13 cellular contexts compared by ENCODE assay signal in the genomic region with DNA sequence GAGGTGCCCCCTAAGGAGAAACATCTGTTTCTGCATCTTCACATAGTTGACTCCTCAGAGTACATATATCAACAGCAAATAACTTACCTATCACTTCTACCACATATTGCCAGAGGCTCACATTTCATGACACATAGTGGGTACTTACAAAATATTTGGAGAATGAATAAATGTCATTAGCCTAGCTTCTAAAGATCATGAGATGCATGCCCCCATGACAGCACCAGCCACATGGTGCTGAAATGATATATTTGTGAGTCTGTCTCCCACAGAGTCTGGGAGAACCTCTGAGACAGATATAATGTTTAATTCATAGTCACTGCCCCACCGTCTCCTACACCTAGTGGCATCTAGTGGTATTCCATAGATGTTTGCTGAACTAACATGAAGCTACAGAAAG.
DNase-seq lines count a peak whose midpoint lies in the region; ATAC-seq and TF ChIP-seq lines count a peak whose summit lies in the region.
"Had no signal": no experiment of that assay in that cellular context is flagged by ENCODE, and none has a peak within 500 bp of the region (broad histone marks: within the 10 kb centered on the region; RNA-seq: fewer than 3 reads in every experiment).

No MANE protein-coding gene starts in this region.

- peak; percentile 2 for TF ChIP-seq CTCF in GM12865 (IDR thresholded peaks at IDR 0.05; ENCODE audit: insufficient read depth, low read depth, low read length, missing control alignments)
- TF ChIP-seq CTCF in PC-3 (conservative IDR thresholded peaks at IDR 0.05; ENCODE audit: low read depth, low read length), result peak; percentile 43; the same call in 1 of the 2 replicates
- no peak for TF ChIP-seq CTCF in fibroblast of mammary gland (conservative IDR thresholded peaks at IDR 0.05; ENCODE audit: control insufficient read depth, insufficient read depth, low read depth, low read length)
- TF ChIP-seq CTCF in GM23338 (conservative IDR thresholded peaks at IDR 0.05; ENCODE audit: low read depth in 2 of 2), result peak in 1 of 2 experiments; percentile 36; a peak in 2 of 4 replicates

- H3K27ac ChIP-seq in PC-3 (ENCODE audit: low read length), result no peak overlapping the region
- no peak overlapping the region for H3K27ac ChIP-seq in CD4-positive, alpha-beta memory T cell (ENCODE audit: low read depth, low read length)
- H3K27ac ChIP-seq in GM23338 (ENCODE audit: low read depth), result no peak overlapping the region
- H3K27ac ChIP-seq: KMS-11 had no signal

- H3K9ac ChIP-seq in PC-3 (ENCODE audit: low read length), result no peak overlapping the region
- H3K9ac ChIP-seq: KMS-11 had no signal

- H3K36me3 ChIP-seq in PC-3 (ENCODE audit: low read depth, low read length) (no peaks in the 10 kb centered on the region), GM23338 (ENCODE audit: insufficient read depth) (no peaks in the 10 kb centered on the region)
- H3K36me3 ChIP-seq in CD4-positive, alpha-beta memory T cell (ENCODE audit: insufficient read depth, low read length), result no peaks in the 10 kb centered on the region

- H4K20me1 ChIP-seq in PC-3 (ENCODE audit: low read length) (no peaks in the 10 kb centered on the region), GM23338 (replicated peaks; ENCODE audit: insufficient read depth) (no peaks in the 10 kb centered on the region)

- no peaks in the 10 kb centered on the region for H3K79me2 ChIP-seq in PC-3 (ENCODE audit: low read length)
- no peaks in the 10 kb centered on the region for H3K79me2 ChIP-seq in GM23338 (replicated peaks; ENCODE audit: insufficient read depth)

- BruUV-seq in PC-3 (replicated peaks; lab: Mats Ljungman, UMichigan), result no TSS peak

- H3K9me2 ChIP-seq in PC-3 (replicated peaks; ENCODE audit: low read length) (no peaks in the 10 kb centered on the region), GM23338 (ENCODE audit: insufficient read depth) (peaks cover 11% of the 10 kb centered on the region)

- H3K4me3 Mint-ChIP-seq in stimulated activated naive B cell treated with anti-CD40 and anti-IgM and Interleukin-4, amounts not matched to agents 10 μg/mL and 1 μg/mL and 100 μg/mL, for 72 hours, result no peak overlapping the region
- H3K4me3 Mint-ChIP-seq in CD4-positive, alpha-beta memory T cell, result no peak overlapping the region
- no peak overlapping the region for H3K4me3 Mint-ChIP-seq in GM23338

- peaks cover 62 to 68% of the 10 kb centered on the region in 2 donors for H3K36me3 Mint-ChIP-seq in stimulated activated naive B cell treated with anti-CD40 and anti-IgM and Interleukin-4, amounts not matched to agents 10 μg/mL and 1 μg/mL and 100 μg/mL, for 72 hours
- no peaks in the 10 kb centered on the region for H3K36me3 Mint-ChIP-seq in CD4-positive, alpha-beta memory T cell
- H3K36me3 Mint-ChIP-seq in GM23338 (ENCODE audit: low read depth), result no peaks in the 10 kb centered on the region; the same call in 2 of the 3 replicates

- POLR2A ChIA-PET in PC-3 (lab: Charles Lee; ENCODE audit: unreplicated experiment), result no interaction called here
- POLR2A ChIA-PET in CD4-positive, alpha-beta memory T cell (lab: Charles Lee; ENCODE audit: partially characterized antibody), result no interaction called here

- H3K27me3 ChIP-seq in PC-3 (ENCODE audit: low read length) (no peaks in the 10 kb centered on the region), GM23338 (ENCODE audit: insufficient read depth) (no peaks in the 10 kb centered on the region)
- H3K27me3 ChIP-seq in CD4-positive, alpha-beta memory T cell (ENCODE audit: insufficient read depth, low read length), result no peaks in the 10 kb centered on the region

- ATAC-seq in PC-3 (no peak), GM23338 (no peak)
- ATAC-seq in stimulated activated naive B cell treated with anti-CD40 and anti-IgM and Interleukin-4, amounts not matched to agents 10 μg/mL and 1 μg/mL and 100 μg/mL, for 72 hours (replicated peaks), result no peak
- ATAC-seq: HepG2 had no signal

- CTCF ChIA-PET in PC-3 (lab: Charles Lee), result no interaction called here
- CTCF ChIA-PET in CD4-positive, alpha-beta memory T cell (lab: Charles Lee; ENCODE audit: partially characterized antibody), result no interaction called here

- H3K4me1 Mint-ChIP-seq in stimulated activated naive B cell treated with anti-CD40 and anti-IgM and Interleukin-4, amounts not matched to agents 10 μg/mL and 1 μg/mL and 100 μg/mL, for 72 hours, result peaks cover 24 to 36% of the 10 kb centered on the region in 2 donors
- no peaks in the 10 kb centered on the region for H3K4me1 Mint-ChIP-seq in CD4-positive, alpha-beta memory T cell
- H3K4me1 Mint-ChIP-seq in GM23338, result peaks cover 2% of the 10 kb centered on the region; the same call in 1 of the 3 replicates

- H3K4me2 ChIP-seq in PC-3 (ENCODE audit: low read length), result no peak overlapping the region
- no peak overlapping the region for H3K4me2 ChIP-seq in GM23338
- H3K4me2 ChIP-seq: KMS-11 had no signal

- H3K27ac Mint-ChIP-seq in stimulated activated naive B cell treated with anti-CD40 and anti-IgM and Interleukin-4, amounts not matched to agents 10 μg/mL and 1 μg/mL and 100 μg/mL, for 72 hours, result peak overlapping the region; percentile 4
- no peak overlapping the region for H3K27ac Mint-ChIP-seq in CD4-positive, alpha-beta memory T cell
- H3K27ac Mint-ChIP-seq in GM23338, result no peak overlapping the region

- H3F3A ChIP-seq in PC-3 (ENCODE audit: low read length, unreplicated experiment) (peaks cover 6% of the 10 kb centered on the region), GM23338 (replicated peaks; ENCODE audit: low read depth) (no peaks in the 10 kb centered on the region)

- DNase-seq in GM12865 (ENCODE audit: low read depth) (no peak), PC-3 (peak; percentile 59), fibroblast of mammary gland (ENCODE audit: low read depth) (peak; percentile 33), ureter (ENCODE audit: low spot score) (no peak), GM23338 (ENCODE audit: low spot score) (no peak)
- DNase-seq in stimulated activated naive B cell treated with anti-CD40 and anti-IgM and Interleukin-4, amounts not matched to agents 10 μg/mL and 1 μg/mL and 100 μg/mL, for 72 hours, result no peak
- DNase-seq in CD4-positive, alpha-beta memory T cell, result no peak
- DNase-seq: NCI-H1105 treated with DMSO at 0.1 percent for 48 hours, NCI-H187 treated with DMSO at 0.1 percent for 48 hours, NCI-H446, NCI-H774 had no signal

- peaks cover 6 to 10% of the 10 kb centered on the region in 2 donors for H3K9me3 Mint-ChIP-seq in stimulated activated naive B cell treated with anti-CD40 and anti-IgM and Interleukin-4, amounts not matched to agents 10 μg/mL and 1 μg/mL and 100 μg/mL, for 72 hours
- H3K9me3 Mint-ChIP-seq in CD4-positive, alpha-beta memory T cell, result peaks cover 2 to 7% (median 4%) of the 10 kb centered on the region in 8 donors
- H3K9me3 Mint-ChIP-seq in GM23338, result no peaks in the 10 kb centered on the region

- no peaks in the 10 kb centered on the region for H3K9me3 ChIP-seq in PC-3 (ENCODE audit: low read length)
- H3K9me3 ChIP-seq in CD4-positive, alpha-beta memory T cell (ENCODE audit: control insufficient read depth in 1 of 2, low read length in 2 of 2), result no peaks in the 10 kb centered on the region

- no peaks in the 10 kb centered on the region for H3K27me3 Mint-ChIP-seq in stimulated activated naive B cell treated with anti-CD40 and anti-IgM and Interleukin-4, amounts not matched to agents 10 μg/mL and 1 μg/mL and 100 μg/mL, for 72 hours
- no peaks in the 10 kb centered on the region for H3K27me3 Mint-ChIP-seq in CD4-positive, alpha-beta memory T cell
- peaks cover 2% of the 10 kb centered on the region for H3K27me3 Mint-ChIP-seq in GM23338 (ENCODE audit: insufficient read depth, low read depth, poor library complexity)

- H2AFZ ChIP-seq in PC-3 (ENCODE audit: low read length) (no peak overlapping the region), GM23338 (no peak overlapping the region)

- H3K4me3 ChIP-seq in GM12865 (ENCODE audit: low read depth, low read length) (no peak overlapping the region), PC-3 (ENCODE audit: low read length) (no peak overlapping the region), fibroblast of mammary gland (ENCODE audit: control insufficient read depth, low read depth, low read length) (no peak overlapping the region), GM23338 (no peak overlapping the region)
- no peak overlapping the region for H3K4me3 ChIP-seq in CD4-positive, alpha-beta memory T cell (ENCODE audit: low read length in 2 of 2)

- peaks cover 47% of the 10 kb centered on the region for H3K4me1 ChIP-seq in PC-3 (ENCODE audit: insufficient read depth, low read length)
- H3K4me1 ChIP-seq in CD4-positive, alpha-beta memory T cell (ENCODE audit: insufficient read depth, low read length), result no peaks in the 10 kb centered on the region
- no peaks in the 10 kb centered on the region for H3K4me1 ChIP-seq in GM23338 (ENCODE audit: insufficient read depth)

- intact Hi-C loops in PC-3 (cut with micrococcal nuclease), result no loop called here
- intact Hi-C loops in CD4-positive, alpha-beta memory T cell (cut with micrococcal nuclease), result no loop called here

TF ChIP-seq in GM23338, 12 proteins besides CTCF, POLR2A, EP300 and RAD21 (continues in another document):
- TF ChIP-seq ZNF331 (CRISPR knock-in tag; IDR thresholded peaks at IDR 0.05; ENCODE audit: low read depth), result no peak
- no peak for TF ChIP-seq REST (IDR thresholded peaks at IDR 0.05; ENCODE audit: unreplicated experiment)
- no peak for TF ChIP-seq POLR2AphosphoS5 (IDR thresholded peaks at IDR 0.05; ENCODE audit: low read depth)
- TF ChIP-seq JUNB (IDR thresholded peaks at IDR 0.05; ENCODE audit: unreplicated experiment), result no peak

Comparison
In these comparisons a context has a peak if more than half of its experiments do, and no peak if none do; other contexts are left out.
1. DNase-seq: peak in PC-3 (single experiment) and fibroblast of mammary gland (single experiment); none in GM12865 (single experiment), stimulated activated naive B cell treated with anti-CD40 and anti-IgM and Interleukin-4, amounts not matched to agents 10 μg/mL and 1 μg/mL and 100 μg/mL, for 72 hours (single experiment), ureter (single experiment), CD4-positive, alpha-beta memory T cell (0 of 5) and GM23338 (single experiment).